In the genomic region with DNA sequence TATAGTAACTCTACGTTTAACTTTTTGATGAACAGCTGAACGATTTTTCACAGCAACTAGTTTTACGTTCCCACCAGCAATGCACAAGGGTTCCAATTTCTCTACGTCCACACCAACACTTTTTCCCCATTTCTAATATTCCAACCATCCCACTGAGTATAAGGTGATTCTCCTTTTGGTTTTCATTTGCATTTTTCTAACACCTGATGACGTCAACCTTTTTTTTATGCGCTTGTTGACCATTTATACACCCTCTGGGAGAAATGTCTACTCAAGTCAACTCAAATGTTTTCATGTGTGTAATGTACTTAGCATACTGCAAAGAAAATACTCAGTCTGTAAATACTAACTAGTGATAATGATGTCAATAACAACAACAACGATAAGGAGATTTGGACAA, we compare ENCODE assay signal across 26 cellular contexts.
"Had no signal": no experiment of that assay in that cellular context is flagged by ENCODE, and none has a peak within 500 bp of the region (broad histone marks: within the 10 kb centered on the region; RNA-seq: fewer than 3 reads in every experiment).

No MANE protein-coding gene starts in this region.

- H3K9me3 ChIP-seq: ovary, psoas muscle, suprapubic skin, testis, tibial artery, transverse colon, upper lobe of right lung, uterus had no signal

- H3K4me3 ChIP-seq: neural progenitor cell, ovary, psoas muscle, skin epidermis, smooth muscle cell, spleen, suprapubic skin, tibial artery, transverse colon, upper lobe of right lung, uterus had no signal

- H2AFZ ChIP-seq: neural progenitor cell, parathyroid adenoma had no signal

- DNase-seq: natural killer cell; occipital lobe; ovary; posterior cingulate gyrus; psoas muscle; right cardiac atrium; spleen; stimulated activated CD4-positive, alpha-beta T cell treated with anti-CD3 and anti-CD28 coated beads, Interleukin-12 subunit alpha, Interleukin-12 subunit beta, amount 100 ng/mL, for 4 hours; stimulated activated CD4-positive, alpha-beta T cell treated with anti-CD3 and anti-CD28 coated beads, Interleukin-1b, Interleukin-23, amount 100 ng/mL, for 48 hours; stimulated activated CD4-positive, alpha-beta T cell treated with anti-CD3 and anti-CD28 coated beads, Interleukin-4, amount 100 ng/mL, for 1 hour; stimulated activated CD4-positive, alpha-beta T cell treated with anti-CD3 and anti-CD28 coated beads, Interleukin-4, amount 100 ng/mL, for 4 hours; stimulated activated CD8-positive, alpha-beta memory T cell treated with anti-CD3 and anti-CD28 coated beads, Interleukin-4, amount 100 ng/mL, for 48 hours; stimulated activated naive CD4-positive, alpha-beta T cell; stimulated activated naive CD8-positive, alpha-beta T cell treated with anti-CD3 and anti-CD28 coated beads, Interleukin-15, amount 100 ng/mL, for 72 hours; stimulated activated naive CD8-positive, alpha-beta T cell treated with anti-CD3 and anti-CD28 coated beads, Interleukin-15, Interleukin-2, amounts not matched to agents 100 U/mL and 50 U/mL, for 24 hours; substantia nigra; tibial artery; transverse colon; upper lobe of right lung; uterus had no signal

- H3K27ac ChIP-seq: neural progenitor cell, ovary, parathyroid adenoma, psoas muscle, skin epidermis, spleen, suprapubic skin, testis, tibial artery, transverse colon, upper lobe of right lung, uterus had no signal

- H3K79me2 ChIP-seq: parathyroid adenoma had no signal

- H3K4me2 ChIP-seq: neural progenitor cell, smooth muscle cell had no signal

- H3K9ac ChIP-seq: neural progenitor cell, parathyroid adenoma had no signal

- H3K27me3 ChIP-seq: neural progenitor cell, ovary, spleen, suprapubic skin, testis, tibial artery, transverse colon, upper lobe of right lung, uterus had no signal

- H3K4me1 ChIP-seq: parathyroid adenoma, spleen, suprapubic skin, testis, tibial artery, transverse colon, upper lobe of right lung, uterus had no signal

- H3K36me3 ChIP-seq: neural progenitor cell, ovary, spleen, suprapubic skin, tibial artery, transverse colon, upper lobe of right lung, uterus had no signal
